19 cellular contexts compared by ENCODE assay signal in genomic region chr16:72865835-72866234, GRCh38.
DNase-seq lines count a peak whose midpoint lies in the region; ATAC-seq lines count a peak whose summit lies in the region.
"Had no signal": no experiment of that assay in that cellular context is flagged by ENCODE, and none has a peak within 500 bp of the region (broad histone marks: within the 10 kb centered on the region; RNA-seq: fewer than 3 reads in every experiment).

No MANE protein-coding gene starts in this region.

- ATAC-seq in right cardiac atrium (no peak), GM21619 (IDR thresholded peaks at IDR 0.05; ENCODE audit: unreplicated experiment) (no peak)
- ATAC-seq: CD8-positive, alpha-beta T cell had no signal

- DNase-seq in cardiac septum (ENCODE audit: low spot score) = peak; percentile 44
- DNase-seq in right cardiac atrium = no peak
- peak; percentile 65 for DNase-seq in epidermal melanocyte (ENCODE audit: insufficient read length, low spot score)
- peak; percentile 49 for DNase-seq in mesenteric fat pad (ENCODE audit: low spot score)
- DNase-seq in activated CD4-positive, alpha-beta T cell treated with anti-CD3 and anti-CD28 coated beads for 4 hours = no peak
- DNase-seq in ecto neural progenitor cell (ENCODE audit: low spot score) = no peak
- DNase-seq: CD4-positive, CD25-positive, alpha-beta regulatory T cell; CD8-positive, alpha-beta T cell; DMS 273 treated with DMSO at 0.1 percent for 48 hours; DMS79; EL; GDM1; GM23248; H7; HCEC 1CT had no signal

- peaks cover 1% of the 10 kb centered on the region for H3K4me1 ChIP-seq in right cardiac atrium (ENCODE audit: control insufficient read depth, insufficient read depth, low read length)
- H3K4me1 ChIP-seq: BLaER1 had no signal

- H3K9me3 ChIP-seq in right cardiac atrium (ENCODE audit: control insufficient read depth, low read length) = no peaks in the 10 kb centered on the region
- H3K9me3 ChIP-seq: BLaER1 had no signal

- H3K27ac ChIP-seq in right cardiac atrium (ENCODE audit: low read length) = no peak overlapping the region
- H3K27ac ChIP-seq: 22Rv1, BLaER1, C4-2B, GM23248 had no signal

- intact Hi-C loops in cardiac septum (cut with DNase I) = no loop called here
- intact Hi-C loops in right cardiac atrium (cut with DNase I) = no loop called here

- H3K4me3 ChIP-seq in right cardiac atrium (ENCODE audit: low read length) = no peak overlapping the region
- H3K4me3 ChIP-seq: BLaER1, GM23248 had no signal

- WGBS in right cardiac atrium = 70% methylated on average over 7 of the region's 7 CpGs

- no peaks in the 10 kb centered on the region for H3K27me3 ChIP-seq in right cardiac atrium (ENCODE audit: control insufficient read depth, insufficient read depth)
- H3K27me3 ChIP-seq: BLaER1 had no signal

Comparison
In these comparisons a context has a peak if more than half of its experiments do, and no peak if none do; other contexts are left out.
1. DNase-seq: peak in cardiac septum (single experiment), epidermal melanocyte (single experiment) and mesenteric fat pad (single experiment); none in right cardiac atrium (0 of 3), activated CD4-positive, alpha-beta T cell treated with anti-CD3 and anti-CD28 coated beads for 4 hours (0 of 2) and ecto neural progenitor cell (single experiment).